Comparison of ENCODE assay signal across 1 cellular context in the genomic region with DNA sequence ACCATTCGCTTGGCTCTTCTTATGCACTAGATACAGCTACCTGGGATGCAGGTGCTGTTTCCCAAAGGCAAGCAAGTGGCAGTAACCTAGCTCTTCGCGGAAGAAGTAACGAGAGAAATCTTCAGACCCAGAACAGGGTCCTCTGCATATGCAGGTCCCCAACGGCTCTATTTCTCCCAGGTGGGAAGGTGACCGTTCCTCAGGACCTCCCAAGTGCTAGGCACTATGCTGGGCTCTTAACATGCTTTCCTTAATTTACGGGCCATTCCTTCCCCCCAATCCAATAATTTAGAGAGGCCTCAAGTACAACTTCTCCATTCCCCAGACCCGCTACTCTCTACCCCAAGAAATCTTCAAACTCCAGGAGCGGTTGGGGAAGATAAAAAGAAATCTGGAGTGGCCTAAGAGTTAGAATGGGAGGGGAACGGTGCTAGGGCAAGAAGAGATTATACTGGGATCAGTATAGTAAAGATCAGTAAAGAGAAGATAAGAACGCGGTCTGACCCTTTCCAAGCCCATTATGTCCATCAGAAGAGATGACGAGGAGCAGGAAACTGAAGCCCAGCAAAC.
A peak's percentile ranks its signal among the peaks of the same experiment; 100 is the strongest.
TF ChIP-seq lines count a peak whose summit lies in the region.

No MANE protein-coding gene starts in this region.

TF ChIP-seq in H1, 55 proteins besides CTCF, POLR2A, EP300 and RAD21:
- TF ChIP-seq KDM4A (IDR thresholded peaks at IDR 0.05; ENCODE audit: low read depth, low read length, severe bottlenecking) = peak; percentile 57
- TF ChIP-seq TAF7 (optimal IDR thresholded peaks at IDR 0.05; ENCODE audit: borderline replicate concordance, low read depth, low read length) = no peak
- TF ChIP-seq SP4 (IDR thresholded peaks at IDR 0.05; ENCODE audit: low read length) = 0 out of 2 replicates have a peak, but pooled peaks have one; percentile 25
- peak; percentile 21; the same call in 1 of the 2 replicates for TF ChIP-seq KDM5A (IDR thresholded peaks at IDR 0.05; ENCODE audit: low read length)
